In the genomic region with DNA sequence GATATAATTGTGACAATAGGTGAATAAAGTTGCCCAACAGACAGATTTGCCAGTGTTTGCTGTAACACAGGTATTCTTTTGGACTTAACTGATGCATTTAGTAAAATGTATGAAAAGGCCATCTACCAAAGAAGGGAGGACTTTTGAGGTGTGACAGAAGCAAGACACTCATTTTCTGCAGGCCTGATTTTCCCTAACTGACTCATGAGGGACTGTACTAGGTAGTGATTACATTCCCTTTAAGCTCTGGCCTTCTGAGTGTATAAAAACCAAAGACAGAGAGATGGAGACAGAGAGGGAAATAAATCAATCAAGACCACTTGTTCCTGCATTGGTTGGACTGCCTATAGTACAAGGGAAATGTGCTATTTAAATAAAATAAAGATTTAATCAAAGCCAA, we compare ENCODE assay signal across 29 cellular contexts.
"Had no signal": no experiment of that assay in that cellular context is flagged by ENCODE, and none has a peak within 500 bp of the region (broad histone marks: within the 10 kb centered on the region; RNA-seq: fewer than 3 reads in every experiment).

No MANE protein-coding gene starts in this region.

- H3K9me3 ChIP-seq: ovary, psoas muscle, right lobe of liver, sigmoid colon, suprapubic skin, testis, tibial artery, transverse colon, upper lobe of right lung, uterus had no signal

- H3K27me3 ChIP-seq: neural progenitor cell, ovary, right lobe of liver, sigmoid colon, suprapubic skin, testis, tibial artery, transverse colon, upper lobe of right lung, uterus had no signal

- H3K4me3 Mint-ChIP-seq: natural killer cell; nephron; neural progenitor cell; stimulated activated memory B cell treated with anti-CD40 and anti-IgM and Interleukin-4, amounts not matched to agents 10 μg/mL and 1 μg/mL and 100 μg/mL, for 72 hours; stimulated activated naive CD8-positive, alpha-beta T cell treated with anti-CD3 and anti-CD28 coated beads, Interleukin-15, amount 100 ng/mL, for 72 hours; type B pancreatic cell had no signal

- ATAC-seq: natural killer cell; psoas muscle; right cardiac atrium; right lobe of liver; stimulated activated memory B cell treated with anti-CD40 and anti-IgM and Interleukin-4, amounts not matched to agents 10 μg/mL and 1 μg/mL and 100 μg/mL, for 72 hours; stimulated activated naive CD8-positive, alpha-beta T cell treated with anti-CD3 and anti-CD28 coated beads, Interleukin-15, amount 100 ng/mL, for 72 hours; stimulated activated naive CD8-positive, alpha-beta T cell treated with anti-CD3 and anti-CD28 coated beads, Interleukin-15, Interleukin-2, amounts not matched to agents 100 U/mL and 50 U/mL, for 24 hours; upper lobe of right lung had no signal

- H3K36me3 ChIP-seq: neural progenitor cell, ovary, right lobe of liver, sigmoid colon, suprapubic skin, tibial artery, transverse colon, upper lobe of right lung, uterus had no signal

- H3K27me3 Mint-ChIP-seq: progenitor cell of endocrine pancreas; stimulated activated memory B cell treated with anti-CD40 and anti-IgM and Interleukin-4, amounts not matched to agents 10 μg/mL and 1 μg/mL and 100 μg/mL, for 72 hours; stimulated activated naive CD8-positive, alpha-beta T cell treated with anti-CD3 and anti-CD28 coated beads, Interleukin-15, amount 100 ng/mL, for 72 hours; type B pancreatic cell had no signal

- H3K27ac Mint-ChIP-seq: natural killer cell; nephron; neural progenitor cell; progenitor cell of endocrine pancreas; stimulated activated memory B cell treated with anti-CD40 and anti-IgM and Interleukin-4, amounts not matched to agents 10 μg/mL and 1 μg/mL and 100 μg/mL, for 72 hours; stimulated activated naive CD8-positive, alpha-beta T cell treated with anti-CD3 and anti-CD28 coated beads, Interleukin-15, amount 100 ng/mL, for 72 hours; type B pancreatic cell had no signal

- H3K4me1 Mint-ChIP-seq: natural killer cell; stimulated activated memory B cell treated with anti-CD40 and anti-IgM and Interleukin-4, amounts not matched to agents 10 μg/mL and 1 μg/mL and 100 μg/mL, for 72 hours; stimulated activated naive CD8-positive, alpha-beta T cell treated with anti-CD3 and anti-CD28 coated beads, Interleukin-15, amount 100 ng/mL, for 72 hours had no signal

- H3K9me3 Mint-ChIP-seq: natural killer cell; nephron; stimulated activated naive CD8-positive, alpha-beta T cell treated with anti-CD3 and anti-CD28 coated beads, Interleukin-15, amount 100 ng/mL, for 72 hours; type B pancreatic cell had no signal

- H3K4me3 ChIP-seq: neural progenitor cell, ovary, psoas muscle, right lobe of liver, sigmoid colon, suprapubic skin, testis, tibial artery, transverse colon, upper lobe of right lung, uterus had no signal

- H3K27ac ChIP-seq: neural progenitor cell, ovary, parathyroid adenoma, psoas muscle, right lobe of liver, sigmoid colon, suprapubic skin, testis, tibial artery, transverse colon, upper lobe of right lung, uterus had no signal

- H3K36me3 Mint-ChIP-seq: natural killer cell; neural progenitor cell; stimulated activated memory B cell treated with anti-CD40 and anti-IgM and Interleukin-4, amounts not matched to agents 10 μg/mL and 1 μg/mL and 100 μg/mL, for 72 hours; type B pancreatic cell had no signal

- H3K4me1 ChIP-seq: parathyroid adenoma, psoas muscle, right lobe of liver, sigmoid colon, suprapubic skin, testis, upper lobe of right lung had no signal

- DNase-seq: natural killer cell; occipital lobe; ovary; posterior cingulate gyrus; psoas muscle; right cardiac atrium; right lobe of liver; sigmoid colon; small intestine; stimulated activated CD4-positive, alpha-beta T cell treated with anti-CD3 and anti-CD28 coated beads, Interleukin-1b, Interleukin-23, amount 100 ng/mL, for 48 hours; stimulated activated CD4-positive, alpha-beta T cell treated with anti-CD3 and anti-CD28 coated beads, Interleukin-4, amount 100 ng/mL, for 1 hour; stimulated activated CD4-positive, alpha-beta T cell treated with anti-CD3 and anti-CD28 coated beads, Interleukin-4, amount 100 ng/mL, for 4 hours; stimulated activated CD8-positive, alpha-beta memory T cell treated with anti-CD3 and anti-CD28 coated beads, Interleukin-4, amount 100 ng/mL, for 48 hours; stimulated activated naive CD4-positive, alpha-beta T cell; stimulated activated naive CD8-positive, alpha-beta T cell treated with anti-CD3 and anti-CD28 coated beads, Interleukin-15, amount 100 ng/mL, for 72 hours; stimulated activated naive CD8-positive, alpha-beta T cell treated with anti-CD3 and anti-CD28 coated beads, Interleukin-15, Interleukin-2, amounts not matched to agents 100 U/mL and 50 U/mL, for 24 hours; substantia nigra; testis; tibial artery; transverse colon; upper lobe of right lung; uterus had no signal
